15 cellular contexts compared by ENCODE assay signal in genomic region chr18:48680871-48681270, GRCh38.
DNase-seq lines count a peak whose midpoint lies in the region; ATAC-seq and TF ChIP-seq lines count a peak whose summit lies in the region.
"Had no signal": no experiment of that assay in that cellular context is flagged by ENCODE, and none has a peak within 500 bp of the region (broad histone marks: within the 10 kb centered on the region; RNA-seq: fewer than 3 reads in every experiment).

No MANE protein-coding gene starts in this region.

- peak overlapping the region; percentile 47 to 63 for H3K27ac ChIP-seq in left lung
- H3K27ac ChIP-seq in sigmoid colon: peak overlapping the region in 3 of 4 donors; percentile 51 to 55 (median 55)
- H3K27ac ChIP-seq: vagina had no signal

- H3K9me3 ChIP-seq in adipocyte (ENCODE audit: control insufficient read depth, low read length): no peaks in the 10 kb centered on the region
- no peaks in the 10 kb centered on the region for H3K9me3 ChIP-seq in left lung
- H3K9me3 ChIP-seq in sigmoid colon: no peaks in the 10 kb centered on the region
- H3K9me3 ChIP-seq: vagina had no signal

- no peak for DNase-seq in adipocyte (ENCODE audit: low read depth)
- peak in 1 of 2 donors; percentile 55 for DNase-seq in left lung
- DNase-seq in sigmoid colon: peak; percentile 76
- no peak for DNase-seq in SIG-M5 treated with dmso at 0.1 percent for 504 hours (lab: John Stamatoyannopoulos, UW; ENCODE audit: unreplicated experiment)
- DNase-seq in SKM-1 (lab: John Stamatoyannopoulos, UW; ENCODE audit: unreplicated experiment): no peak
- DNase-seq: ACHN; activated CD4-positive, alpha-beta T cell treated with anti-CD3 and anti-CD28 coated beads, Interleukin-2, amount 10 ng/mL, durations not matched to agents 7 days and 5 days; activated T-cell treated with anti-CD3 and anti-CD28 coated beads, Interleukin-2, amount 50 U/mL, for 72 hours; immature natural killer cell; NCI-H1417 treated with DMSO at 0.1 percent for 48 hours; NCI-H524 had no signal

- no peak for TF ChIP-seq EP300 in sigmoid colon (IDR thresholded peaks at IDR 0.05)

- intact Hi-C loops in left lung (cut with DNase I) (loop anchor here in 1 of 2 donors (10.0 kb wide), 1 partner anchor 264 kb away; no protein-coding TSS in a partner anchor), sigmoid colon (cut with DNase I) (no loop called here)

- 87 to 93% methylated on average over 11 of the region's 11 CpGs for WGBS in sigmoid colon, 2 donors

- no peak for TF ChIP-seq POLR2A in sigmoid colon (IDR thresholded peaks at IDR 0.05)

- H3K27me3 ChIP-seq in adipocyte (replicated peaks; ENCODE audit: control insufficient read depth, insufficient read depth, low read length) (no peaks in the 10 kb centered on the region), left lung (no peaks in the 10 kb centered on the region), sigmoid colon (no peaks in the 10 kb centered on the region)
- H3K27me3 ChIP-seq: vagina had no signal

- H3K4me1 ChIP-seq in adipocyte (ENCODE audit: control insufficient read depth, insufficient read depth, low read length) (peaks cover 13% of the 10 kb centered on the region), left lung (peaks cover 0 to 47% of the 10 kb centered on the region in 2 donors), sigmoid colon (peaks cover 0 to 51% (median 28%) of the 10 kb centered on the region in 4 donors)

- peak overlapping the region; percentile 21 for H3K9ac ChIP-seq in adipocyte (ENCODE audit: low read length)

- peak; percentile 50 for ATAC-seq in esophagus mucosa
- ATAC-seq in left lung: peak; percentile 57
- no peak for ATAC-seq in activated CD4-positive, CD25-positive, alpha-beta regulatory T cell treated with anti-CD3 and anti-CD28 coated beads, Interleukin-2, amount 50 U/mL, for 24 hours
- no peak for ATAC-seq in GM18867 (IDR thresholded peaks at IDR 0.05; ENCODE audit: unreplicated experiment)
- ATAC-seq: activated T-cell treated with anti-CD3 and anti-CD28 coated beads, Interleukin-2, amount 50 U/mL, for 72 hours had no signal

- H3K4me3 ChIP-seq in adipocyte (ENCODE audit: low read length): no peak overlapping the region
- H3K4me3 ChIP-seq in left lung: no peak overlapping the region
- no peak overlapping the region for H3K4me3 ChIP-seq in sigmoid colon
- H3K4me3 ChIP-seq: vagina had no signal

- peaks cover 14% of the 10 kb centered on the region for H3K36me3 ChIP-seq in adipocyte (ENCODE audit: control insufficient read depth, insufficient read depth, low read length, severe bottlenecking)
- no peaks in the 10 kb centered on the region for H3K36me3 ChIP-seq in left lung
- H3K36me3 ChIP-seq in sigmoid colon: peaks cover 0 to 14% (median 0%) of the 10 kb centered on the region in 4 donors
- H3K36me3 ChIP-seq: vagina had no signal

- TF ChIP-seq CTCF in left lung (IDR thresholded peaks at IDR 0.05) (no peak), sigmoid colon (IDR thresholded peaks at IDR 0.05) (no peak)

Comparison
In these comparisons a context has a peak if more than half of its experiments do, and no peak if none do; other contexts are left out.
1. ATAC-seq: peak in esophagus mucosa (single experiment) and left lung (single experiment); none in activated CD4-positive, CD25-positive, alpha-beta regulatory T cell treated with anti-CD3 and anti-CD28 coated beads, Interleukin-2, amount 50 U/mL, for 24 hours (0 of 2) and GM18867 (single experiment).